ENCODE assay signal across 1 cellular context in genomic region chr1:207499573-207499972, GRCh38.
TF ChIP-seq lines count a peak whose summit lies in the region.

No MANE protein-coding gene starts in this region.

TF ChIP-seq in K562, 482 proteins besides CTCF, POLR2A, EP300 and RAD21 (continued from another document):
- TF ChIP-seq, protein P1, sequence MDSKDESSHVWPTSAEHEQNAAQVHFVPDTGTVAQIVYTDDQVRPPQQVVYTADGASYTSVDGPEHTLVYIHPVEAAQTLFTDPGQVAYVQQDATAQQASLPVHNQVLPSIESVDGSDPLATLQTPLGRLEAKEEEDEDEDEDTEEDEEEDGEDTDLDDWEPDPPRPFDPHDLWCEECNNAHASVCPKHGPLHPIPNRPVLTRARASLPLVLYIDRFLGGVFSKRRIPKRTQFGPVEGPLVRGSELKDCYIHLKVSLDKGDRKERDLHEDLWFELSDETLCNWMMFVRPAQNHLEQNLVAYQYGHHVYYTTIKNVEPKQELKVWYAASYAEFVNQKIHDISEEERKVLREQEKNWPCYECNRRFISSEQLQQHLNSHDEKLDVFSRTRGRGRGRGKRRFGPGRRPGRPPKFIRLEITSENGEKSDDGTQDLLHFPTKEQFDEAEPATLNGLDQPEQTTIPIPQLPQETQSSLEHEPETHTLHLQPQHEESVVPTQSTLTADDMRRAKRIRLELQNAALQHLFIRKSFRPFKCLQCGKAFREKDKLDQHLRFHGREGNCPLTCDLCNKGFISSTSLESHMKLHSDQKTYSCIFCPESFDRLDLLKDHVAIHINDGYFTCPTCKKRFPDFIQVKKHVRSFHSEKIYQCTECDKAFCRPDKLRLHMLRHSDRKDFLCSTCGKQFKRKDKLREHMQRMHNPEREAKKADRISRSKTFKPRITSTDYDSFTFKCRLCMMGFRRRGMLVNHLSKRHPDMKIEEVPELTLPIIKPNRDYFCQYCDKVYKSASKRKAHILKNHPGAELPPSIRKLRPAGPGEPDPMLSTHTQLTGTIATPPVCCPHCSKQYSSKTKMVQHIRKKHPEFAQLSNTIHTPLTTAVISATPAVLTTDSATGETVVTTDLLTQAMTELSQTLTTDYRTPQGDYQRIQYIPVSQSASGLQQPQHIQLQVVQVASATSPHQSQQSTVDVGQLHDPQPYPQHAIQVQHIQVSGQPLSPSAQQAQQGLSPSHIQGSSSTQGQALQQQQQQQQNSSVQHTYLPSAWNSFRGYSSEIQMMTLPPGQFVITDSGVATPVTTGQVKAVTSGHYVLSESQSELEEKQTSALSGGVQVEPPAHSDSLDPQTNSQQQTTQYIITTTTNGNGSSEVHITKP (IDR thresholded peaks at IDR 0.05; ENCODE audit: partially characterized antibody): peak; percentile 54
- no peak for TF ChIP-seq KDM1A (IDR thresholded peaks at IDR 0.05)
- 0 out of 2 replicates have a peak, but pooled peaks have one; percentile 52 for TF ChIP-seq ZBTB33 (CRISPR knock-in tag; IDR thresholded peaks at IDR 0.05)
- TF ChIP-seq LCOR (CRISPR knock-in tag; IDR thresholded peaks at IDR 0.05): peak; percentile 61; the same call in 1 of the 2 replicates
- TF ChIP-seq BRD4 (IDR thresholded peaks at IDR 0.05): no peak
- peak; percentile 96 for TF ChIP-seq ARID3A (IDR thresholded peaks at IDR 0.05; ENCODE audit: borderline replicate concordance, low read depth, low read length)
- TF ChIP-seq ATF7 (IDR thresholded peaks at IDR 0.05): 0 out of 2 replicates have a peak, but pooled peaks have one; percentile 21
- TF ChIP-seq HMBOX1 (IDR thresholded peaks at IDR 0.05): peak; percentile 86
- TF ChIP-seq GTF3C2 (IDR thresholded peaks at IDR 0.05; ENCODE audit: borderline replicate concordance, extremely low read depth, insufficient read length): no peak
- peak; percentile 21; the same call in 1 of the 2 replicates for TF ChIP-seq NCOA6 (IDR thresholded peaks at IDR 0.05)
- TF ChIP-seq MTA2 (IDR thresholded peaks at IDR 0.05; ENCODE audit: low read depth): no peak
- no peak for TF ChIP-seq ZBTB5 (IDR thresholded peaks at IDR 0.05)
- 0 out of 4 replicates have a peak, but pooled peaks of 1 of the 2 experiments have one; percentile 41 for TF ChIP-seq TBL1XR1 (IDR thresholded peaks at IDR 0.05; ENCODE audit: low read length in 2 of 2)
- TF ChIP-seq, protein P2, sequence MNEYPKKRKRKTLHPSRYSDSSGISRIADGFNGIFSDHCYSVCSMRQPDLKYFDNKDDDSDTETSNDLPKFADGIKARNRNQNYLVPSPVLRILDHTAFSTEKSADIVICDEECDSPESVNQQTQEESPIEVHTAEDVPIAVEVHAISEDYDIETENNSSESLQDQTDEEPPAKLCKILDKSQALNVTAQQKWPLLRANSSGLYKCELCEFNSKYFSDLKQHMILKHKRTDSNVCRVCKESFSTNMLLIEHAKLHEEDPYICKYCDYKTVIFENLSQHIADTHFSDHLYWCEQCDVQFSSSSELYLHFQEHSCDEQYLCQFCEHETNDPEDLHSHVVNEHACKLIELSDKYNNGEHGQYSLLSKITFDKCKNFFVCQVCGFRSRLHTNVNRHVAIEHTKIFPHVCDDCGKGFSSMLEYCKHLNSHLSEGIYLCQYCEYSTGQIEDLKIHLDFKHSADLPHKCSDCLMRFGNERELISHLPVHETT (CRISPR knock-in tag; conservative IDR thresholded peaks at IDR 0.05 in 1 of 2, IDR thresholded peaks at IDR 0.05 in 1 of 2): no peak
- TF ChIP-seq KLF16 (IDR thresholded peaks at IDR 0.05): 0 out of 2 replicates have a peak, but pooled peaks have one; percentile 33
- peak; percentile 67; the same call in 1 of the 2 replicates for TF ChIP-seq CC2D1A (IDR thresholded peaks at IDR 0.05)
- TF ChIP-seq ILF3 (IDR thresholded peaks at IDR 0.05; ENCODE audit: borderline replicate concordance): 0 out of 2 replicates have a peak, but pooled peaks have one; percentile 18
TF ChIP-seq in K562: peak in this region for 23.
